In the genomic region with DNA sequence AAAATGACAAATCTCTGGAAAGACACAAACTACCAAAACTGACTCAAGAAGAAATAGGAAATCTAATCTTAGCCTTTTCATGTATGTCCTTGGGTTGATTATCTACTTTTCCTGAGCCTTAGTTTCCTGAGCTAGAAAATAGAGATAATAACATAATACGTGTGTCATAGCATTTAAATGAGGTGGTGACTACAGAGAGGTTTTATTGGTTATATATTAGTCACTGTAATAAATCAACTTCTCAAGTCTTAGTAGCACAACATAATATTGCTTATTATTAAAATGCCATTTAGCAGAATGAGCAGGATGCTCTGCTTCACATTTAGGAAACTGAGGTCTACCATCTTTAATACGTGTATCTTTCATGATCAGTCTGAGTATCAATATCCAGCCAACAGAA, we compare ENCODE assay signal across 26 cellular contexts.
"Had no signal": no experiment of that assay in that cellular context is flagged by ENCODE, and none has a peak within 500 bp of the region (broad histone marks: within the 10 kb centered on the region; RNA-seq: fewer than 3 reads in every experiment).

No MANE protein-coding gene starts in this region.

- H3K36me3 ChIP-seq: brain microvascular endothelial cell, cardiac muscle cell, Peyer's patch, SJSA1 had no signal

- ATAC-seq: activated naive CD4-positive, alpha-beta T cell treated with anti-CD3 and anti-CD28 coated beads, Interleukin-2, amount 50 U/mL, for 72 hours; activated naive CD8-positive, alpha-beta T cell treated with anti-CD3 and anti-CD28 coated beads, Interleukin-2, amount 50 U/mL, for 24 hours; activated T-cell treated with anti-CD3 and anti-CD28 coated beads, Interleukin-2, amount 50 U/mL, for 4 hours; SK-N-SH treated with all-trans-retinoic acid at 6 μM for 48 hours had no signal

- H3K9me3 ChIP-seq: Peyer's patch, SJSA1 had no signal

- H3K27me3 ChIP-seq: brain microvascular endothelial cell, cardiac muscle cell, Peyer's patch, SJSA1 had no signal

- H3K4me3 ChIP-seq: cardiac muscle cell, Peyer's patch, SJSA1 had no signal

- H3K27ac ChIP-seq: brain microvascular endothelial cell, cardiac muscle cell, Peyer's patch, SJSA1, VCaP had no signal

- DNase-seq: activated CD4-positive, alpha-beta memory T cell treated with anti-CD3 and anti-CD28 coated beads for 36 hours; activated CD4-positive, alpha-beta T cell treated with anti-CD3 and anti-CD28 coated beads, Interleukin-2, amount 10 ng/mL, durations not matched to agents 7 days and 5 days; activated CD4-positive, CD25-positive, alpha-beta regulatory T cell; activated CD8-positive, alpha-beta memory T cell treated with anti-CD3 and anti-CD28 coated beads for 24 hours; activated effector memory CD4-positive, alpha-beta T cell treated with anti-CD3 and anti-CD28 coated beads, Interleukin-2, amount 50 U/mL, for 16 hours; activated naive CD4-positive, alpha-beta T cell treated with Interleukin-2 at 50 U/mL for 16 hours; activated naive CD8-positive, alpha-beta T cell treated with anti-CD3 and anti-CD28 coated beads, Interleukin-2, amount 50 U/mL, for 24 hours; activated T-cell treated with anti-CD3 and anti-CD28 coated beads, Interleukin-2, amount 50 U/mL, for 4 hours; amygdala; brain microvascular endothelial cell; KG1; NCI-H1092; NCI-H1417; NCI-H2029; NCI-H345; NCI-H510A; NCI-H526 treated with DMSO at 0.1 percent for 48 hours; NCI-H82; Peyer's patch; SHP77; SW 1271 had no signal
